ENCODE assay signal across 8 cellular contexts in the genomic region with DNA sequence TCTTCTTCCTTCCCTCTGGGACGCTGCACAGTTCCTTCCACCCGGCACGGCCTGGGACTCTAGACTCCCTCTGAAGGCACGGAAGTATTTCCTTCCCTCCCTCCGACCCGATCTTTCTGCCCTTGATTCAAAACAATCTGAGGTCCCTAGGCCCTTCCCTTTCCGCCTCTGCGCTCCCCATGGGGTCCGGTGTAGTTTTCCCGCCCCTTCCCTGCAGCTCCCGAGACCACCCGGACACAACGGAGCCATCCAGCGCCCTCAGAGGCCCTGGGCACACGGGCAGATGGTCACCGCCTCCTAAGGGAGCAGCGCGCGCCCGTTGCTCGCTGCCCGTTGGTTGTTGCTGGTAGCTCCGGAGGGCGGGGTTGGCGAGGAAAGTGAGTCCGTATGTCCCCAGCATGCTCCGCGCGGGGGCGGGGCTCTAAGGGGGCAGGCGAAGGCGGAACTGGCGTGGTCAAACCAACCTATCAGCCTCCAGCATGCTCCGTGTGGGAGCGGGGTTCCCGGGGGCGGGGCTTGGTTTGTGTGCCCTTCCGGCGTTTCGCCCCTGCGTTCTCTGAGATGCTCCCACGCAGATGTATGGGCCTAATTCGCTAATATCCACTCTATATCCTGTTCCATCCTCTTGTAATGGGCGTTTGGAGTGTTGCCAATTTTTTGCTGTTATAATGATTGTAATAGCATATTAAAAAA. TPM values are rescaled to one million over a fixed set of nuclear protein-coding genes. Genes with fewer than 3 reads are reported as not detected.
DNase-seq lines count a peak whose midpoint lies in the region; ATAC-seq and TF ChIP-seq lines count a peak whose summit lies in the region.

No MANE protein-coding gene starts in this region.

- no peaks in the 10 kb centered on the region for H3K9me2 ChIP-seq in OCI-LY7 (ENCODE audit: insufficient read depth, low read length)

- H3K56ac ChIP-seq in IMR-90 (ENCODE audit: extremely low read depth, insufficient read depth, low read length), result peak overlapping the region; percentile 57

- H3K9ac ChIP-seq in IMR-90 (ENCODE audit: low read depth, low read length), result peak overlapping the region; percentile 69

- TF ChIP-seq CTCF in IMR-90 (conservative IDR thresholded peaks at IDR 0.05; ENCODE audit: low read depth, low read length) (no peak), OCI-LY7 (conservative IDR thresholded peaks at IDR 0.05; ENCODE audit: low read length) (no peak)

- H3K14ac ChIP-seq in IMR-90 (replicated peaks; ENCODE audit: low read depth, low read length), result peak overlapping the region; percentile 100

- peak overlapping the region; percentile 35 for H3K18ac ChIP-seq in IMR-90 (ENCODE audit: low read depth, low read length)

- peak overlapping the region; percentile 97 for H2AK9ac ChIP-seq in IMR-90 (replicated peaks; ENCODE audit: low read depth, low read length, poor library complexity)

- peak overlapping the region; percentile 64 for H4K5ac ChIP-seq in IMR-90 (ENCODE audit: low read depth, low read length)

- no peaks in the 10 kb centered on the region for H4K20me1 ChIP-seq in IMR-90 (ENCODE audit: insufficient read depth, low read length)
- H4K20me1 ChIP-seq in OCI-LY7 (ENCODE audit: insufficient read depth, low read length), result no peaks in the 10 kb centered on the region

- WGBS in IMR-90 (ENCODE audit: extremely low coverage in 2 of 2, insufficient read length in 1 of 2), 2 experiments, result 2% methylated on average over 9 of the region's 44 CpGs; no CpG with 5 or more reads in 1 of the 2 experiments

- H3K9me3 ChIP-seq in IMR-90 (ENCODE audit: control insufficient read depth, insufficient read depth, low read length), result no peaks in the 10 kb centered on the region
- H3K9me3 ChIP-seq in OCI-LY7 (ENCODE audit: low read length), result no peaks in the 10 kb centered on the region; the same call in 1 of the 2 replicates
- H3K9me3 ChIP-seq in mononuclear cell (ENCODE audit: low read depth, low read length), result no peaks in the 10 kb centered on the region

- H2AFZ ChIP-seq in IMR-90 (replicated peaks; ENCODE audit: low read length, poor library complexity) (peak overlapping the region; percentile 98), OCI-LY7 (ENCODE audit: low read length) (peak overlapping the region; percentile 53; the same call in 1 of the 2 replicates)

- no peak overlapping the region for H2BK20ac ChIP-seq in IMR-90 (ENCODE audit: low read depth, low read length)

- POLR2A ChIA-PET in IMR-90 (lab: Charles Lee; ENCODE audit: unreplicated experiment), result interaction anchor here (0.6 to 1.1 kb wide), 2 partner anchors 20 to 127 kb away, joined by 3 to 7 read pairs; a partner anchor contains a TSS
- POLR2A ChIA-PET in OCI-LY7 (lab: Charles Lee), result interaction anchor here (0.7 to 5.6 kb wide), 5 partner anchors 20 to 129 kb away, joined by 3 to 43 read pairs (median 4); a partner anchor contains a TSS

- dilution Hi-C loops in IMR-90 (cut with HindIII; ENCODE audit: low sequenced_read_pairs, unreplicated experiment), result no loop called here

- TF ChIP-seq POLR2A in IMR-90 (IDR thresholded peaks at IDR 0.05; ENCODE audit: low read depth, low read length), result peak; percentile 92

- peak overlapping the region; percentile 68 for H3K27ac ChIP-seq in IMR-90 (ENCODE audit: insufficient read depth, low read length)
- H3K27ac ChIP-seq in OCI-LY7 (ENCODE audit: low read depth, low read length, poor library complexity, severe bottlenecking), result peak overlapping the region; percentile 85
- peak overlapping the region; percentile 57 for H3K27ac ChIP-seq in epithelial cell of prostate

- DNase-seq in DMS 273 treated with DMSO at 0.1 percent for 48 hours (lab: John Stamatoyannopoulos, UW), result peak; percentile 96
- peak; percentile 98 for DNase-seq in IMR-90
- DNase-seq in OCI-LY7 (ENCODE audit: low spot score), result peak; percentile 99
- DNase-seq in activated T-cell treated with anti-CD3 and anti-CD28 coated beads for 48 hours (ENCODE audit: low read depth), result peak; percentile 99
- peak; percentile 89 for DNase-seq in epithelial cell of prostate (ENCODE audit: low read depth, low spot score)
- peak; percentile 100 for DNase-seq in stimulated activated CD8-positive, alpha-beta memory T cell treated with anti-CD3 and anti-CD28 coated beads, Interleukin-2, amount 100 ng/mL, for 48 hours (ENCODE audit: low read depth in 2 of 2)

- H3K27me3 ChIP-seq in IMR-90 (ENCODE audit: control insufficient read depth, insufficient read depth, low read length), result no peaks in the 10 kb centered on the region
- no peaks in the 10 kb centered on the region for H3K27me3 ChIP-seq in mononuclear cell (ENCODE audit: insufficient read depth, low read length)

- H3K4me1 ChIP-seq in IMR-90 (ENCODE audit: control insufficient read depth, insufficient read depth, low read length), result peaks cover 1% of the 10 kb centered on the region; the same call in 1 of the 2 replicates
- H3K4me1 ChIP-seq in OCI-LY7 (ENCODE audit: insufficient read depth, low read length, poor library complexity, severe bottlenecking), result peaks cover 63% of the 10 kb centered on the region
- H3K4me1 ChIP-seq in mononuclear cell (ENCODE audit: insufficient read depth, low read length), result peaks cover 13% of the 10 kb centered on the region

- H3K23ac ChIP-seq in IMR-90 (ENCODE audit: low read depth, low read length), result peak overlapping the region; percentile 93

- in situ Hi-C loops in IMR-90 (cut with MboI; ENCODE audit: low sequenced_read_pairs), result no loop called here

- peaks cover 0 to 8% of the 10 kb centered on the region in 2 experiments; a peak in 2 of 4 replicates for H3K79me1 ChIP-seq in IMR-90 (ENCODE audit: low read depth in 1 of 2, low read length in 2 of 2)

- peak overlapping the region; percentile 78 for H2BK120ac ChIP-seq in IMR-90 (ENCODE audit: low read depth, low read length)

- no peak for TF ChIP-seq RAD21 in IMR-90 (IDR thresholded peaks at IDR 0.05; ENCODE audit: low read length)

- peak overlapping the region; percentile 47 for H3K4me3 ChIP-seq in IMR-90 (ENCODE audit: insufficient read depth, low read depth, low read length)
- H3K4me3 ChIP-seq in OCI-LY7 (ENCODE audit: low read depth, low read length, poor library complexity, severe bottlenecking), result peak overlapping the region; percentile 74
- H3K4me3 ChIP-seq in mononuclear cell (ENCODE audit: low read length), result peak overlapping the region; percentile 56

- H3K79me2 ChIP-seq in OCI-LY7 (ENCODE audit: insufficient read depth, low read depth, low read length), result no peaks in the 10 kb centered on the region; the same call in 1 of the 2 replicates

- H3K4me2 ChIP-seq in IMR-90 (ENCODE audit: low read depth, low read length), result peak overlapping the region; percentile 70
- H3K4me2 ChIP-seq in OCI-LY7 (ENCODE audit: low read length), result peak overlapping the region; percentile 85

- H3K9me1 ChIP-seq in IMR-90 (ENCODE audit: insufficient read depth, low read length), result no peaks in the 10 kb centered on the region; the same call in 1 of the 2 replicates

- peak overlapping the region; percentile 63 for H2BK5ac ChIP-seq in IMR-90 (ENCODE audit: low read depth, low read length, poor library complexity, severe bottlenecking)

- H2BK15ac ChIP-seq in IMR-90 (ENCODE audit: low read depth, low read length), result peak overlapping the region; percentile 23; the same call in 1 of the 3 replicates

- ATAC-seq in GM21529 (IDR thresholded peaks at IDR 0.05; ENCODE audit: unreplicated experiment) (peak; percentile 96), IMR-90 (ENCODE audit: low read depth) (peak; percentile 100)

- peak overlapping the region; percentile 86 for H2AK5ac ChIP-seq in IMR-90 (ENCODE audit: low read depth, low read length)

- BruUV-seq in IMR-90 (replicated peaks; lab: Mats Ljungman, UMichigan) (no TSS peak), OCI-LY7 (replicated peaks; lab: Mats Ljungman, UMichigan) (no TSS peak)

- H4K91ac ChIP-seq in IMR-90 (ENCODE audit: insufficient read depth, low read depth, low read length), result peak overlapping the region; percentile 95

- peak overlapping the region; percentile 93 to 99 for H4K8ac ChIP-seq in IMR-90 (ENCODE audit: low read depth in 2 of 2, low read length in 2 of 2)

- H3K4ac ChIP-seq in IMR-90 (ENCODE audit: low read depth, low read length), result peak overlapping the region; percentile 98

- intact Hi-C loops in IMR-90 (cut with micrococcal nuclease) (no loop called here), OCI-LY7 (cut with micrococcal nuclease; ENCODE audit: unreplicated experiment) (loop anchor here (5.0 kb wide), 1 partner anchor 147 kb away; a partner anchor contains a TSS)

- H3K36me3 ChIP-seq in IMR-90 (ENCODE audit: control insufficient read depth, insufficient read depth, low read length) (no peaks in the 10 kb centered on the region), OCI-LY7 (ENCODE audit: insufficient read depth, low read length) (peaks cover 24% of the 10 kb centered on the region; the same call in 1 of the 2 replicates)

- CTCF ChIA-PET in IMR-90 (lab: Yijun Ruan, JAX) (interaction anchor here (0.6 to 0.7 kb wide), 2 partner anchors 159 to 1069 kb away, joined by 3 read pairs; no protein-coding TSS in a partner anchor), OCI-LY7 (lab: Charles Lee; ENCODE audit: unreplicated experiment) (interaction anchor here (1.3 kb wide), 1 partner anchor 20 kb away, joined by 3 read pairs; no protein-coding TSS in a partner anchor)

RNA-seq across cellular contexts. Expression of a gene that starts 19.6 kb away (rescaled TPM):
- total RNA-seq in IMR-90 (2012; rRNA removed) (123 and 125 TPM in 2 replicates), OCI-LY7 (2022) (1,078 and 1,202 TPM in 2 replicates), mononuclear cell (66.7 TPM)
- 530 and 798 TPM in 2 replicates for polyA plus RNA-seq in IMR-90 (2012; rRNA removed)
- polyA plus RNA-seq in IMR-90 (2012; cell fraction: cytosol; rRNA removed), result 412 and 1,658 TPM in 2 replicates
- 299 and 621 TPM in 2 replicates for polyA plus RNA-seq in IMR-90 (2012; cell fraction: nucleus; rRNA removed; ENCODE audit: low replicate concordance)
- 861 and 1,440 TPM in 2 replicates for total RNA-seq in OCI-LY7 (2014; rRNA removed; shearing (Covaris generic))

RNA-seq across cellular contexts. Expression of a gene that starts 47.2 kb away (rescaled TPM):
- total RNA-seq in IMR-90 (2012; rRNA removed) (13.1 and 15.1 TPM in 2 replicates), OCI-LY7 (2022) (not detected in 2 replicates), mononuclear cell (not detected)
- 76.7 and 77.0 TPM in 2 replicates for polyA plus RNA-seq in IMR-90 (2012; rRNA removed)
- polyA plus RNA-seq in IMR-90 (2012; cell fraction: cytosol; rRNA removed), result 59.4 and 73.8 TPM in 2 replicates
- 73.2 and 123 TPM in 2 replicates for polyA plus RNA-seq in IMR-90 (2012; cell fraction: nucleus; rRNA removed; ENCODE audit: low replicate concordance)
- total RNA-seq in OCI-LY7 (2014; rRNA removed; shearing (Covaris generic)), result not detected in 2 replicates

RNA-seq across cellular contexts. Expression of a gene that starts 52.9 kb away (rescaled TPM):
- total RNA-seq in IMR-90 (2012; rRNA removed) (0.36 and 0.83 TPM in 2 replicates), OCI-LY7 (2022) (3.7 and 4.1 TPM in 2 replicates), mononuclear cell (3.8 TPM)
- polyA plus RNA-seq in IMR-90 (2012; rRNA removed), result 1.5 TPM in 2 replicates
- 0.32 and 0.93 TPM in 2 replicates for polyA plus RNA-seq in IMR-90 (2012; cell fraction: cytosol; rRNA removed)
- 2.6 and 3.0 TPM in 2 replicates for polyA plus RNA-seq in IMR-90 (2012; cell fraction: nucleus; rRNA removed; ENCODE audit: low replicate concordance)
- 2.4 and 4.6 TPM in 2 replicates for total RNA-seq in OCI-LY7 (2014; rRNA removed; shearing (Covaris generic))

RNA-seq across cellular contexts. Expression of a gene that starts 56.1 kb away (rescaled TPM):
- total RNA-seq in IMR-90 (2012; rRNA removed), result 2.8 and 3.2 TPM in 2 replicates
- 6.6 and 8.7 TPM in 2 replicates for polyA plus RNA-seq in IMR-90 (2012; rRNA removed)
- 7.6 and 10.2 TPM in 2 replicates for polyA plus RNA-seq in IMR-90 (2012; cell fraction: cytosol; rRNA removed)
- 38.2 and 42.7 TPM in 2 replicates for polyA plus RNA-seq in IMR-90 (2012; cell fraction: nucleus; rRNA removed; ENCODE audit: low replicate concordance)
- total RNA-seq in OCI-LY7 (2014; rRNA removed; shearing (Covaris generic)), result 16.0 and 16.4 TPM in 2 replicates
- 41.6 and 50.2 TPM in 2 replicates for total RNA-seq in OCI-LY7 (2022)
- total RNA-seq in mononuclear cell, result 7.9 TPM

Comparison
In these comparisons a context has a peak if more than half of its experiments do, and no peak if none do; other contexts are left out.
1. Peak in every context shown above with its lines: DNase-seq, ATAC-seq, H3K4me3 ChIP-seq and H3K27ac ChIP-seq.
2. RNA of a gene that starts 47.2 kb away (total RNA-seq): 13.1 to 15.1 TPM in IMR-90; not detected in OCI-LY7 and not detected in mononuclear cell (single experiment); every median in the first group is over 10 times any median in the second.